ENCODE assay signal across 8 cellular contexts in genomic region chr1:206505702-206506375, GRCh38. TPM values are rescaled to one million over a fixed set of nuclear protein-coding genes. Genes with fewer than 3 reads are reported as not detected.
DNase-seq lines count a peak whose midpoint lies in the region; ATAC-seq and TF ChIP-seq lines count a peak whose summit lies in the region.

No MANE protein-coding gene starts in this region.

- no peak overlapping the region for H3K4me3 ChIP-seq in kidney epithelial cell (ENCODE audit: low read depth, low read length)

- H3K27ac Mint-ChIP-seq in activated naive CD4-positive, alpha-beta T cell treated with anti-CD3 and anti-CD28 coated beads, Interleukin-2, amount 50 U/mL, for 72 hours = peak overlapping the region; percentile 38 to 94

- ATAC-seq in activated naive CD4-positive, alpha-beta T cell treated with anti-CD3 and anti-CD28 coated beads, Interleukin-2, amount 50 U/mL, for 72 hours = no peak
- ATAC-seq in GM21390 (IDR thresholded peaks at IDR 0.05; ENCODE audit: unreplicated experiment) = no peak

- peak; percentile 54 for TF ChIP-seq CTCF in GM12873 (IDR thresholded peaks at IDR 0.05; ENCODE audit: insufficient read depth, low read depth, low read length, missing control alignments)
- peak; percentile 58 for TF ChIP-seq CTCF in kidney epithelial cell (IDR thresholded peaks at IDR 0.05; ENCODE audit: insufficient read depth, low read length, poor library complexity, severe bottlenecking)

- no peaks in the 10 kb centered on the region for H3K9me3 Mint-ChIP-seq in activated naive CD4-positive, alpha-beta T cell treated with anti-CD3 and anti-CD28 coated beads, Interleukin-2, amount 50 U/mL, for 72 hours

- H3K36me3 ChIP-seq in kidney epithelial cell (ENCODE audit: control insufficient read depth, insufficient read depth, low read length) = no peaks in the 10 kb centered on the region

- H3K36me3 Mint-ChIP-seq in activated naive CD4-positive, alpha-beta T cell treated with anti-CD3 and anti-CD28 coated beads, Interleukin-2, amount 50 U/mL, for 72 hours = peaks cover 0 to 5% of the 10 kb centered on the region in 2 donors

- peak; percentile 73 for DNase-seq in AG08396 (ENCODE audit: low spot score)
- no peak for DNase-seq in activated naive CD4-positive, alpha-beta T cell treated with anti-CD3 and anti-CD28 coated beads, Interleukin-2, amount 50 U/mL, for 72 hours (ENCODE audit: low spot score in 2 of 2)
- DNase-seq in kidney epithelial cell (ENCODE audit: low read depth) = no peak
- no peak for DNase-seq in activated gamma-delta T cell (lab: John Stamatoyannopoulos, UW)
- no peak for DNase-seq in NCI-H2227 treated with DMSO at 0.1 percent for 48 hours (lab: John Stamatoyannopoulos, UW)
- DNase-seq in NCI-H510A treated with DMSO at 0.1 percent for 48 hours (lab: John Stamatoyannopoulos, UW) = no peak

- H3K27me3 ChIP-seq in kidney epithelial cell (ENCODE audit: control insufficient read depth, insufficient read depth, low read length) = peaks cover 20% of the 10 kb centered on the region

RNA-seq across cellular contexts. Expression of gene RASSF5, which starts 1.5 kb away (rescaled TPM):
- 100 to 1,000 TPM; 212 to 239 TPM for total RNA-seq in activated naive CD4-positive, alpha-beta T cell treated with anti-CD3 and anti-CD28 coated beads, Interleukin-2, amount 50 U/mL, for 72 hours
- total RNA-seq in kidney epithelial cell = 4.0 and 4.2 TPM in 2 replicates

RNA-seq across cellular contexts. Expression of gene IKBKE, which starts 35.6 kb away (rescaled TPM):
- total RNA-seq in activated naive CD4-positive, alpha-beta T cell treated with anti-CD3 and anti-CD28 coated beads, Interleukin-2, amount 50 U/mL, for 72 hours = 10 to 100 TPM in 1 of 2 donors, 1 to 10 TPM in 1; 4.5 to 40.7 TPM
- total RNA-seq in kidney epithelial cell = 33.2 and 37.4 TPM in 2 replicates

Comparison
In these comparisons a context has a peak if more than half of its experiments do, and no peak if none do; other contexts are left out.
1. RNA of gene RASSF5, which starts 1.5 kb away (total RNA-seq): 212 to 239 TPM in activated naive CD4-positive, alpha-beta T cell treated with anti-CD3 and anti-CD28 coated beads, Interleukin-2, amount 50 U/mL, for 72 hours; 4.0 to 4.2 TPM in kidney epithelial cell; every median in the first group is over 10 times any median in the second.